In the genomic region with DNA sequence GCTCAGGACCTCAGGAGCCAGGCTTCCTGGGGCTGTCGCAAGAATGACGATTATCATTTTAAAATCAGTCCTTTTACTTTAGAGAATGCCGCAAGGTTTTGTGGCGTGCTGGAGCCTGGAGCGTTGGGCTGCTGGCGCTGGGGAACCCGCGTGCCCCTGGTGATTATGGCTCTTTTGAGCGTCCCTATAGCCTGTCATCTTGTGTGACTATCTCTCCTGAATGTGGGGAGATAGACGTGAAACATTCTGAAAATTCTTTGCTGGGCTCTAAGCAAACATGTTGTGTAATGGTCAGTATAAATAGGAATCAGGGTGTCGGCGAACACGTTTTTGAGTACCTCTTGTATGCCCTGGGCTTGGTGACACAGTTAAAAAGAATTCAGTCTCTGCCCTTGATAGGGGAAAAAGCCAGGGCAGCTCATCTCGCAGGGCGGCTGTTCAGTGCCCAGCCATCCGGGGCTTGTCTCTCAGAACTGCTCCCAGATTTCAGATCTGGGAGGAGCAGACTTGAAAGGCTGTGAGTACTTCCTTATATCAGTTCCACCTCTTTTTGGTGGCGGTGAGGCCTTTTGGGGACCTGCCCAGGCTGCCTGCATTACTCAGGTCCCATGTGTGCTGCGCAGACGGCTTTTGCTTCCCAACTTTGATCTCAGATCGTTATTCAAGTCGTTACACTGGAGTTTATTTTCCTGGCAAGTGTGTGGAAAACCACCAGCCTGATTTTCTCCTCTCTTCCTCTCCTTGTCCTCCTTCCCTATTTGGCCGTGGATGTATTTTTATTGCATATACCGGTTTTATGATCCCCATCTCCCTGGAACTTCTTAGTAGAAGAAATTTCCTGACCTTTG, we compare ENCODE assay signal across 1 cellular context.
A peak's percentile ranks its signal among the peaks of the same experiment; 100 is the strongest.
TF ChIP-seq lines count a peak whose summit lies in the region.

No MANE protein-coding gene starts in this region.

TF ChIP-seq in HepG2, 621 proteins besides CTCF, POLR2A, EP300 and RAD21 (continued from another document and continues in another):
- TF ChIP-seq NFIC (IDR thresholded peaks at IDR 0.05; ENCODE audit: low read length) (peak; percentile 83; the same call in 1 of the 2 replicates), ZNF678 (CRISPR knock-in tag; IDR thresholded peaks at IDR 0.05) (no peak), MTA3 (CRISPR knock-in tag; IDR thresholded peaks at IDR 0.05) (no peak), ZNF329 (CRISPR knock-in tag; IDR thresholded peaks at IDR 0.05; ENCODE audit: low read depth) (no peak), SMAD9 (CRISPR knock-in tag; IDR thresholded peaks at IDR 0.05) (no peak), BRF2 (CRISPR knock-in tag; IDR thresholded peaks at IDR 0.05) (no peak), DR1 (CRISPR knock-in tag; IDR thresholded peaks at IDR 0.05) (peak; percentile 59), JARID2 (CRISPR knock-in tag; IDR thresholded peaks at IDR 0.05; ENCODE audit: insufficient replicate concordance) (no peak), SAFB2 (CRISPR knock-in tag; IDR thresholded peaks at IDR 0.05; ENCODE audit: borderline replicate concordance, low read depth) (no peak), ZNF230 (CRISPR knock-in tag; IDR thresholded peaks at IDR 0.05) (peak; percentile 12; the same call in 1 of the 2 replicates), ZNF34 (CRISPR knock-in tag; IDR thresholded peaks at IDR 0.05; ENCODE audit: borderline replicate concordance) (0 out of 2 replicates have a peak, but pooled peaks have one; percentile 7), ZNF331 (CRISPR knock-in tag; IDR thresholded peaks at IDR 0.05) (peak; percentile 87; the same call in 1 of the 2 replicates), MLLT10 (CRISPR knock-in tag; IDR thresholded peaks at IDR 0.05) (no peak), ADNP (CRISPR knock-in tag; IDR thresholded peaks at IDR 0.05) (no peak), ZNF850 (CRISPR knock-in tag; conservative IDR thresholded peaks at IDR 0.05) (0 out of 2 replicates have a peak, but pooled peaks have one; percentile 52), ZFP36 (IDR thresholded peaks at IDR 0.05; ENCODE audit: borderline replicate concordance, low read depth, low read length, partially characterized antibody) (no peak), ZSCAN30 (CRISPR knock-in tag; IDR thresholded peaks at IDR 0.05) (no peak), HOXA5 (CRISPR knock-in tag; IDR thresholded peaks at IDR 0.05) (no peak; the same call in 1 of the 2 replicates), ETS1 (CRISPR knock-in tag; IDR thresholded peaks at IDR 0.05) (no peak; the same call in 1 of the 2 replicates), NFYB (CRISPR knock-in tag; IDR thresholded peaks at IDR 0.05) (peak; percentile 13; the same call in 1 of the 2 replicates), ZNF530 (CRISPR knock-in tag; IDR thresholded peaks at IDR 0.05; ENCODE audit: low read depth) (no peak), ZNF337 (CRISPR knock-in tag; IDR thresholded peaks at IDR 0.05; ENCODE audit: borderline replicate concordance, low read depth) (peak; percentile 93; the same call in 1 of the 2 replicates), MYC (CRISPR knock-in tag; IDR thresholded peaks at IDR 0.05; ENCODE audit: borderline replicate concordance) (peak; percentile 16; the same call in 1 of the 2 replicates), FOSL1 (CRISPR knock-in tag; IDR thresholded peaks at IDR 0.05; ENCODE audit: borderline replicate concordance) (peak; percentile 93), PCBP1 (IDR thresholded peaks at IDR 0.05; ENCODE audit: borderline replicate concordance, low read depth, low read length) (no peak), TP53 (CRISPR knock-in tag; conservative IDR thresholded peaks at IDR 0.05) (no peak), ZNF44 (CRISPR knock-in tag; IDR thresholded peaks at IDR 0.05) (no peak), ZNF773 (CRISPR knock-in tag; IDR thresholded peaks at IDR 0.05; ENCODE audit: borderline replicate concordance) (no peak), AFF4 (CRISPR knock-in tag; IDR thresholded peaks at IDR 0.05) (peak; percentile 48; the same call in 1 of the 2 replicates), ZNF20 (CRISPR knock-in tag; IDR thresholded peaks at IDR 0.05) (0 out of 2 replicates have a peak, but pooled peaks have one; percentile 73), MAFG (CRISPR knock-in tag; IDR thresholded peaks at IDR 0.05) (no peak), ZNF780A (CRISPR knock-in tag; IDR thresholded peaks at IDR 0.05) (peak; percentile 77; the same call in 1 of the 2 replicates), E2F2 (CRISPR knock-in tag; IDR thresholded peaks at IDR 0.05; ENCODE audit: borderline replicate concordance) (no peak), ZNF800 (CRISPR knock-in tag; IDR thresholded peaks at IDR 0.05) (no peak), ISX (CRISPR knock-in tag; conservative IDR thresholded peaks at IDR 0.05) (no peak)
- TF ChIP-seq, protein P1, sequence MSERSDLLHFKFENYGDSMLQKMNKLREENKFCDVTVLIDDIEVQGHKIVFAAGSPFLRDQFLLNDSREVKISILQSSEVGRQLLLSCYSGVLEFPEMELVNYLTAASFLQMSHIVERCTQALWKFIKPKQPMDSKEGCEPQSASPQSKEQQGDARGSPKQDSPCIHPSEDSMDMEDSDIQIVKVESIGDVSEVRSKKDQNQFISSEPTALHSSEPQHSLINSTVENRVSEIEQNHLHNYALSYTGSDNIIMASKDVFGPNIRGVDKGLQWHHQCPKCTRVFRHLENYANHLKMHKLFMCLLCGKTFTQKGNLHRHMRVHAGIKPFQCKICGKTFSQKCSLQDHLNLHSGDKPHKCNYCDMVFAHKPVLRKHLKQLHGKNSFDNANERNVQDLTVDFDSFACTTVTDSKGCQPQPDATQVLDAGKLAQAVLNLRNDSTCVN (CRISPR knock-in tag; IDR thresholded peaks at IDR 0.05; ENCODE audit: borderline replicate concordance), result no peak
- TF ChIP-seq, protein P2, sequence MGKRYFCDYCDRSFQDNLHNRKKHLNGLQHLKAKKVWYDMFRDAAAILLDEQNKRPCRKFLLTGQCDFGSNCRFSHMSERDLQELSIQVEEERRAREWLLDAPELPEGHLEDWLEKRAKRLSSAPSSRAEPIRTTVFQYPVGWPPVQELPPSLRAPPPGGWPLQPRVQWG (CRISPR knock-in tag; IDR thresholded peaks at IDR 0.05; ENCODE audit: borderline replicate concordance, low read depth), result 0 out of 2 replicates have a peak, but pooled peaks have one; percentile 31
- TF ChIP-seq, protein P3, sequence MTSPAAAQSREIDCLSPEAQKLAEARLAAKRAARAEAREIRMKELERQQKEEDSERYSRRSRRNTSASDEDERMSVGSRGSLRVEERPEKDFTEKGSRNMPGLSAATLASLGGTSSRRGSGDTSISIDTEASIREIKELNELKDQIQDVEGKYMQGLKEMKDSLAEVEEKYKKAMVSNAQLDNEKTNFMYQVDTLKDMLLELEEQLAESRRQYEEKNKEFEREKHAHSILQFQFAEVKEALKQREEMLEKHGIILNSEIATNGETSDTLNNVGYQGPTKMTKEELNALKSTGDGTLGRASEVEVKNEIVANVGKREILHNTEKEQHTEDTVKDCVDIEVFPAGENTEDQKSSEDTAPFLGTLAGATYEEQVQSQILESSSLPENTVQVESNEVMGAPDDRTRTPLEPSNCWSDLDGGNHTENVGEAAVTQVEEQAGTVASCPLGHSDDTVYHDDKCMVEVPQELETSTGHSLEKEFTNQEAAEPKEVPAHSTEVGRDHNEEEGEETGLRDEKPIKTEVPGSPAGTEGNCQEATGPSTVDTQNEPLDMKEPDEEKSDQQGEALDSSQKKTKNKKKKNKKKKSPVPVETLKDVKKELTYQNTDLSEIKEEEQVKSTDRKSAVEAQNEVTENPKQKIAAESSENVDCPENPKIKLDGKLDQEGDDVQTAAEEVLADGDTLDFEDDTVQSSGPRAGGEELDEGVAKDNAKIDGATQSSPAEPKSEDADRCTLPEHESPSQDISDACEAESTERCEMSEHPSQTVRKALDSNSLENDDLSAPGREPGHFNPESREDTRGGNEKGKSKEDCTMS (CRISPR knock-in tag; conservative IDR thresholded peaks at IDR 0.05), result peak; percentile 31; the same call in 1 of the 2 replicates
- TF ChIP-seq, protein P4, sequence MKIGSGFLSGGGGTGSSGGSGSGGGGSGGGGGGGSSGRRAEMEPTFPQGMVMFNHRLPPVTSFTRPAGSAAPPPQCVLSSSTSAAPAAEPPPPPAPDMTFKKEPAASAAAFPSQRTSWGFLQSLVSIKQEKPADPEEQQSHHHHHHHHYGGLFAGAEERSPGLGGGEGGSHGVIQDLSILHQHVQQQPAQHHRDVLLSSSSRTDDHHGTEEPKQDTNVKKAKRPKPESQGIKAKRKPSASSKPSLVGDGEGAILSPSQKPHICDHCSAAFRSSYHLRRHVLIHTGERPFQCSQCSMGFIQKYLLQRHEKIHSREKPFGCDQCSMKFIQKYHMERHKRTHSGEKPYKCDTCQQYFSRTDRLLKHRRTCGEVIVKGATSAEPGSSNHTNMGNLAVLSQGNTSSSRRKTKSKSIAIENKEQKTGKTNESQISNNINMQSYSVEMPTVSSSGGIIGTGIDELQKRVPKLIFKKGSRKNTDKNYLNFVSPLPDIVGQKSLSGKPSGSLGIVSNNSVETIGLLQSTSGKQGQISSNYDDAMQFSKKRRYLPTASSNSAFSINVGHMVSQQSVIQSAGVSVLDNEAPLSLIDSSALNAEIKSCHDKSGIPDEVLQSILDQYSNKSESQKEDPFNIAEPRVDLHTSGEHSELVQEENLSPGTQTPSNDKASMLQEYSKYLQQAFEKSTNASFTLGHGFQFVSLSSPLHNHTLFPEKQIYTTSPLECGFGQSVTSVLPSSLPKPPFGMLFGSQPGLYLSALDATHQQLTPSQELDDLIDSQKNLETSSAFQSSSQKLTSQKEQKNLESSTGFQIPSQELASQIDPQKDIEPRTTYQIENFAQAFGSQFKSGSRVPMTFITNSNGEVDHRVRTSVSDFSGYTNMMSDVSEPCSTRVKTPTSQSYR (CRISPR knock-in tag; IDR thresholded peaks at IDR 0.05; ENCODE audit: borderline replicate concordance), result peak; percentile 27; the same call in 1 of the 2 replicates
